Comparison of ENCODE assay signal across 31 cellular contexts in the genomic region with DNA sequence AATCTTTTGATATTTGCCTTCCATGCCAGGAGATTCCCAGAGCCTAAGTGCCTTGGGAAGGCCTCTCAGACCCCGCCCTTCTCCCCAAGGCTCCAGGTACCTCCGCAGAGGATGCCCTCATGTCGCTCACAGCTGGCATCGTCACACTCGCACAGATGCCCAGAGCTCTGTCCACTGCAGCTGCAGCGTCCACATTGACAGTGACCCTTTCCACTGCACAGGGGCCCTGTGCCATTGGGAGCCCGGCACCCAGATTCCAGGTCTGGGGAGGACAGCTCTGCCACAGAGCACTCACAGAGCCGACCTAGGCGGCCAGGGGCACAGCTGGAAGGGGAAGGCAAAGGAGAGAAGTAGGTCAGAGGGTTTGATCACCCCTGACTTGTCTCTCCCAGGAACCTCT. TPM values are rescaled to one million over a fixed set of nuclear protein-coding genes. Genes with fewer than 3 reads are reported as not detected.
DNase-seq lines count a peak whose midpoint lies in the region; ATAC-seq, FAIRE-seq and TF ChIP-seq lines count a peak whose summit lies in the region.
"Had no signal": no experiment of that assay in that cellular context is flagged by ENCODE, and none has a peak within 500 bp of the region (broad histone marks: within the 10 kb centered on the region; RNA-seq: fewer than 3 reads in every experiment).

No MANE protein-coding gene starts in this region.

- peaks cover 85% of the 10 kb centered on the region for H3K36me3 Mint-ChIP-seq in T-helper 2 cell treated with Interferon-gamma antibody and Interleukin-4, amounts not matched to agents 5 μg/mL and 100 μg/mL, for 36 hours (ENCODE audit: low read depth)
- H3K36me3 Mint-ChIP-seq in memory B cell = peaks cover 34% of the 10 kb centered on the region

- H3K4me3 ChIP-seq in HepG2 (replicated peaks in 1 of 3; ENCODE audit: insufficient read depth in 1 of 3, low read depth in 2 of 3, low read length in 3 of 3) (no peak overlapping the region), right lobe of liver (no peak overlapping the region), ovary (no peak overlapping the region)
- H3K4me3 ChIP-seq: dorsolateral prefrontal cortex, SJCRH30 had no signal

- H3K27me3 ChIP-seq in HepG2 (ENCODE audit: control insufficient read depth in 1 of 2, insufficient read depth in 2 of 2, low read length in 2 of 2) (no peaks in the 10 kb centered on the region), right lobe of liver (no peaks in the 10 kb centered on the region), ovary (no peaks in the 10 kb centered on the region)
- H3K27me3 ChIP-seq: SJCRH30 had no signal

- no peak for TF ChIP-seq RAD21 in HepG2 (CRISPR knock-in tag; IDR thresholded peaks at IDR 0.05)

- H3K9me3 ChIP-seq in HepG2 (ENCODE audit: low read length) (no peaks in the 10 kb centered on the region), right lobe of liver (no peaks in the 10 kb centered on the region), ovary (no peaks in the 10 kb centered on the region)
- H3K9me3 ChIP-seq: Caco-2, SJCRH30 had no signal

- intact Hi-C loops in HepG2 (cut with micrococcal nuclease; ENCODE audit: unreplicated experiment) (no loop called here), right lobe of liver (cut with DNase I) (loop anchor here (5.0 to 10.0 kb wide), 2 partner anchors 126 to 128 kb away; no protein-coding TSS in a partner anchor), ovary (cut with DNase I) (no loop called here)

- ATAC-seq in HepG2 = no peak
- ATAC-seq in right lobe of liver = no peak
- ATAC-seq in memory B cell (ENCODE audit: low read depth) = no peak
- no peak for ATAC-seq in HG02571 (IDR thresholded peaks at IDR 0.05; ENCODE audit: unreplicated experiment)
- ATAC-seq: Panc1 had no signal

- TF ChIP-seq EP300 in HepG2 (IDR thresholded peaks at IDR 0.05; ENCODE audit: low read depth in 2 of 2, low read length in 2 of 2) = no peak
- TF ChIP-seq EP300 in HepG2 (CRISPR knock-in tag; IDR thresholded peaks at IDR 0.05; ENCODE audit: borderline replicate concordance) = no peak
- TF ChIP-seq EP300 in ovary (IDR thresholded peaks at IDR 0.05) = no peak

- peaks cover 37% of the 10 kb centered on the region for H3K4me1 ChIP-seq in HepG2 (ENCODE audit: insufficient read depth, low read length)
- H3K4me1 ChIP-seq in right lobe of liver = peaks cover 0 to 17% (median 4%) of the 10 kb centered on the region in 4 donors
- peaks cover 9% of the 10 kb centered on the region for H3K4me1 ChIP-seq in ovary (ENCODE audit: insufficient read depth)
- H3K4me1 ChIP-seq: Caco-2, SJCRH30 had no signal

- CTCF ChIA-PET in HepG2 (lab: Yijun Ruan, JAX; ENCODE audit: low intra/inter-chr PET ratio, low total read pairs) = no interaction called here

- TF ChIP-seq CTCF in HepG2 (CRISPR knock-in tag; IDR thresholded peaks at IDR 0.05) (no peak), right lobe of liver (IDR thresholded peaks at IDR 0.05) (no peak), ovary (IDR thresholded peaks at IDR 0.05) (no peak)

- peaks cover 3% of the 10 kb centered on the region; the same call in 1 of the 2 replicates for H4K20me1 ChIP-seq in HepG2 (ENCODE audit: insufficient read depth, low read length)

- H3K9me3 Mint-ChIP-seq in T-helper 2 cell treated with Interferon-gamma antibody and Interleukin-4, amounts not matched to agents 5 μg/mL and 100 μg/mL, for 36 hours = no peaks in the 10 kb centered on the region
- no peaks in the 10 kb centered on the region for H3K9me3 Mint-ChIP-seq in memory B cell
- H3K9me3 Mint-ChIP-seq: type B pancreatic cell had no signal

- H2AFZ ChIP-seq in HepG2 (ENCODE audit: low read length) = no peak overlapping the region

- peak overlapping the region; percentile 69 for H3K27ac Mint-ChIP-seq in T-helper 2 cell treated with Interferon-gamma antibody and Interleukin-4, amounts not matched to agents 5 μg/mL and 100 μg/mL, for 36 hours
- peak overlapping the region; percentile 16 for H3K27ac Mint-ChIP-seq in memory B cell
- H3K27ac Mint-ChIP-seq: type B pancreatic cell had no signal

- no peak for FAIRE-seq in HepG2 (lab: Jason Lieb, UNC)
- FAIRE-seq: endothelial cell of umbilical vein, HTR-8/SVneo, keratinocyte had no signal

- no peak overlapping the region for H3K4me3 Mint-ChIP-seq in T-helper 2 cell treated with Interferon-gamma antibody and Interleukin-4, amounts not matched to agents 5 μg/mL and 100 μg/mL, for 36 hours
- no peak overlapping the region for H3K4me3 Mint-ChIP-seq in memory B cell
- H3K4me3 Mint-ChIP-seq: type B pancreatic cell had no signal

- H3K27ac ChIP-seq in HepG2 (ENCODE audit: extremely low read length, insufficient read depth, low read length) (no peak overlapping the region), right lobe of liver (no peak overlapping the region), ovary (no peak overlapping the region)
- H3K27ac ChIP-seq: SJCRH30 had no signal

- no TSS peak for BruUV-seq in HepG2 (replicated peaks; lab: Mats Ljungman, UMichigan)

- POLR2A ChIA-PET in HepG2 (lab: Yijun Ruan, JAX) = interaction anchor here (1.2 kb wide), 1 partner anchor 12 kb away, joined by 4 read pairs; a partner anchor contains a TSS

- DNase-seq in T-helper 2 cell treated with Interferon-gamma antibody and Interleukin-4, amounts not matched to agents 5 μg/mL and 100 μg/mL, for 36 hours (ENCODE audit: low spot score) = no peak
- DNase-seq in T-helper 2 cell (no peak), HepG2 (ENCODE audit: low spot score) (no peak), right lobe of liver (no peak), memory B cell (ENCODE audit: low spot score in 2 of 2) (no peak), COR-L47 (lab: John Stamatoyannopoulos, UW) (no peak), ovary (no peak)
- DNase-seq: 8988T; activated CD4-positive, alpha-beta T cell treated with anti-CD3 and anti-CD28 coated beads, Interleukin-2, amount 50 U/mL, for 1 hour; activated naive CD4-positive, alpha-beta T cell treated with anti-CD3 and anti-CD28 coated beads, Interleukin-2, amount 50 U/mL, for 16 hours; AML-193; Caco-2; central memory CD4-positive, alpha-beta T cell; DMS79; dorsolateral prefrontal cortex; GF-D8; glutamatergic neuron; GOT3; Kasumi-1; NCI-H1048; NCI-H1694 treated with DMSO at 0.1 percent for 48 hours; NCI-H2171; NCI-H526; SJCRH30 had no signal

- H3K4me1 Mint-ChIP-seq in T-helper 2 cell treated with Interferon-gamma antibody and Interleukin-4, amounts not matched to agents 5 μg/mL and 100 μg/mL, for 36 hours (ENCODE audit: low read depth) = peaks cover 16% of the 10 kb centered on the region
- H3K4me1 Mint-ChIP-seq in memory B cell = peaks cover 24% of the 10 kb centered on the region

- H3K36me3 ChIP-seq in HepG2 (replicated peaks in 1 of 2; ENCODE audit: control insufficient read depth in 1 of 2, insufficient read depth in 2 of 2, low read length in 2 of 2) = peaks cover 5 to 10% of the 10 kb centered on the region in 2 experiments
- H3K36me3 ChIP-seq in right lobe of liver = peaks cover 0 to 5% (median 0%) of the 10 kb centered on the region in 4 donors
- H3K36me3 ChIP-seq in ovary = no peaks in the 10 kb centered on the region
- H3K36me3 ChIP-seq: SJCRH30 had no signal

- in situ Hi-C loops in HepG2 (cut with HindIII; ENCODE audit: extremely low pct_ligation_motif_present, low pct_unique_long_range_greater_than_20kb) = loop anchor here (5.0 kb wide), 2 partner anchors 36 to 131 kb away; no protein-coding TSS in a partner anchor

- H3K79me2 ChIP-seq in HepG2 (ENCODE audit: insufficient read depth, low read length) = no peaks in the 10 kb centered on the region

- H3K9ac ChIP-seq in HepG2 (ENCODE audit: insufficient read depth, low read depth, low read length) = no peak overlapping the region

- 98% methylated on average over 9 of the region's 9 CpGs for WGBS in HepG2 (ENCODE audit: low lambda C conversion rate)
- WGBS in right lobe of liver (ENCODE audit: insufficient coverage, low coverage, low lambda C conversion rate, missing lambda C conversion rate) = 57% methylated on average over 3 of the region's 9 CpGs
- 80 to 90% (median 87%) methylated on average over 9 of the region's 9 CpGs for WGBS in ovary, 3 donors

- H3K4me2 ChIP-seq in HepG2 (ENCODE audit: low read depth, low read length) = no peak overlapping the region

- H3K27me3 Mint-ChIP-seq in T-helper 2 cell treated with Interferon-gamma antibody and Interleukin-4, amounts not matched to agents 5 μg/mL and 100 μg/mL, for 36 hours (ENCODE audit: low read depth) = no peaks in the 10 kb centered on the region
- H3K27me3 Mint-ChIP-seq in memory B cell = no peaks in the 10 kb centered on the region

- TF ChIP-seq POLR2A in HepG2 (IDR thresholded peaks at IDR 0.05; ENCODE audit: insufficient read depth in 1 of 2, low read depth in 2 of 2, low read length in 2 of 2) (no peak), right lobe of liver (IDR thresholded peaks at IDR 0.05) (no peak), ovary (IDR thresholded peaks at IDR 0.05) (no peak)

RNA-seq across cellular contexts. Expression of a gene that starts 12.3 kb away (rescaled TPM):
- 2.7 and 7.2 TPM in 2 replicates for total RNA-seq in HepG2 (2016; rRNA removed; fragmentation: Illumina TruSeq; extraction: Trizol)
- 3.9 and 6.0 TPM in 2 replicates for total RNA-seq in HepG2 (2016; cell fraction: cytosol; rRNA removed; fragmentation: Illumina TruSeq; extraction: Trizol; ENCODE audit: low read depth)
- total RNA-seq in HepG2 (2016; cell fraction: insoluble cytoplasmic fraction; rRNA removed; fragmentation: Illumina TruSeq; extraction: Trizol) = 1.3 and 7.7 TPM in 2 replicates
- 2.3 TPM in 2 replicates for total RNA-seq in HepG2 (2016; cell fraction: membrane; rRNA removed; fragmentation: Illumina TruSeq; extraction: Trizol)
- total RNA-seq in HepG2 (2016; cell fraction: nucleus; rRNA removed; fragmentation: Illumina TruSeq; extraction: Trizol) = 12.9 and 16.2 TPM in 2 replicates
- 23.5 and 25.2 TPM in 2 replicates for polyA plus RNA-seq in HepG2 (2011; rRNA removed)
- 4.3 and 5.6 TPM in 2 replicates for polyA plus RNA-seq in HepG2 (2011; cell fraction: cytosol; rRNA removed)
- 112 and 125 TPM in 2 replicates for polyA plus RNA-seq in HepG2 (2011; cell fraction: nucleus; rRNA removed)
- 10.0 and 10.8 TPM in 2 replicates for polyA plus RNA-seq in HepG2 (2012)
- polyA plus RNA-seq in HepG2 (2016; cell fraction: cytosol; fragmentation: Illumina TruSeq; extraction: Trizol; ENCODE audit: low read depth) = 0.41 and 0.44 TPM in 2 replicates
- 2.9 and 3.3 TPM in 2 replicates for polyA plus RNA-seq in HepG2 (2016; cell fraction: insoluble cytoplasmic fraction; fragmentation: Illumina TruSeq; extraction: Trizol; ENCODE audit: low read depth)
- polyA plus RNA-seq in HepG2 (2016; cell fraction: membrane; fragmentation: Illumina TruSeq; extraction: Trizol; ENCODE audit: low read depth) = 1.2 TPM in 2 replicates
- polyA plus RNA-seq in HepG2 (2016; cell fraction: nucleus; fragmentation: Illumina TruSeq; extraction: Trizol; ENCODE audit: insufficient read depth, low read depth) = 64.6 and 67.6 TPM in 2 replicates
- polyA minus RNA-seq in HepG2 (2011; rRNA and poly(A)+ RNA removed; ENCODE audit: low replicate concordance) = 12.1 and 29.8 TPM in 2 replicates
- polyA minus RNA-seq in HepG2 (2011; cell fraction: cytosol; rRNA and poly(A)+ RNA removed) = 1.8 and 1.9 TPM in 2 replicates
- 20.1 and 26.4 TPM in 2 replicates for polyA minus RNA-seq in HepG2 (2011; cell fraction: nucleus; rRNA and poly(A)+ RNA removed)
- total RNA-seq in right lobe of liver = 10 to 100 TPM; 20.6 to 54.2 (median 37.1) TPM
- total RNA-seq in ovary = 10 to 100 TPM; 24.4 to 36.0 (median 28.0) TPM
- polyA plus RNA-seq in ovary = 10 to 100 TPM; 19.8 to 29.5 TPM

RNA-seq across cellular contexts. Expression of a gene that starts 12.5 kb away (rescaled TPM):
- total RNA-seq in HepG2 (2016; rRNA removed; fragmentation: Illumina TruSeq; extraction: Trizol) (15.0 and 16.9 TPM in 2 replicates), right lobe of liver (10 to 100 TPM in 5 of 6 experiments, 1 to 10 TPM in 1; 5.5 to 24.4 (median 19.2) TPM), ovary (10 to 100 TPM in 6 of 7 donors, 1 to 10 TPM in 1; 9.7 to 56.9 (median 46.4) TPM)
- total RNA-seq in HepG2 (2016; cell fraction: cytosol; rRNA removed; fragmentation: Illumina TruSeq; extraction: Trizol; ENCODE audit: low read depth) = 2.4 and 4.8 TPM in 2 replicates
- 13.9 and 16.1 TPM in 2 replicates for total RNA-seq in HepG2 (2016; cell fraction: insoluble cytoplasmic fraction; rRNA removed; fragmentation: Illumina TruSeq; extraction: Trizol)
- 11.3 and 11.8 TPM in 2 replicates for total RNA-seq in HepG2 (2016; cell fraction: membrane; rRNA removed; fragmentation: Illumina TruSeq; extraction: Trizol)
- total RNA-seq in HepG2 (2016; cell fraction: nucleus; rRNA removed; fragmentation: Illumina TruSeq; extraction: Trizol) = 20.9 and 23.7 TPM in 2 replicates
- polyA plus RNA-seq in HepG2 (2011; rRNA removed) (19.0 and 22.0 TPM in 2 replicates), ovary (10 to 100 TPM; 14.6 to 23.6 TPM)
- polyA plus RNA-seq in HepG2 (2011; cell fraction: cytosol; rRNA removed) = 7.2 and 8.9 TPM in 2 replicates
- 49.3 and 50.2 TPM in 2 replicates for polyA plus RNA-seq in HepG2 (2011; cell fraction: nucleus; rRNA removed)
- polyA plus RNA-seq in HepG2 (2012) = 15.4 and 16.5 TPM in 2 replicates
- 1.4 and 2.0 TPM in 2 replicates for polyA plus RNA-seq in HepG2 (2016; cell fraction: cytosol; fragmentation: Illumina TruSeq; extraction: Trizol; ENCODE audit: low read depth)
- polyA plus RNA-seq in HepG2 (2016; cell fraction: insoluble cytoplasmic fraction; fragmentation: Illumina TruSeq; extraction: Trizol; ENCODE audit: low read depth) = 11.3 and 12.0 TPM in 2 replicates
- 4.1 and 5.8 TPM in 2 replicates for polyA plus RNA-seq in HepG2 (2016; cell fraction: membrane; fragmentation: Illumina TruSeq; extraction: Trizol; ENCODE audit: low read depth)
- 21.2 and 25.1 TPM in 2 replicates for polyA plus RNA-seq in HepG2 (2016; cell fraction: nucleus; fragmentation: Illumina TruSeq; extraction: Trizol; ENCODE audit: insufficient read depth, low read depth)
- 41.0 and 77.8 TPM in 2 replicates for polyA minus RNA-seq in HepG2 (2011; rRNA and poly(A)+ RNA removed; ENCODE audit: low replicate concordance)
- polyA minus RNA-seq in HepG2 (2011; cell fraction: cytosol; rRNA and poly(A)+ RNA removed) = 8.4 and 10.6 TPM in 2 replicates
- 91.4 and 93.6 TPM in 2 replicates for polyA minus RNA-seq in HepG2 (2011; cell fraction: nucleus; rRNA and poly(A)+ RNA removed)

RNA-seq across cellular contexts. Expression of a gene that starts 14.0 kb away (rescaled TPM):
- total RNA-seq in HepG2 (2016; rRNA removed; fragmentation: Illumina TruSeq; extraction: Trizol) (0.13 and 0.18 TPM in 2 replicates), right lobe of liver (1 to 10 TPM; 2.9 to 8.0 (median 3.9) TPM), ovary (1 to 10 TPM in 6 of 7 donors, under 1 TPM in 1; 0.96 to 2.9 (median 1.7) TPM)
- not detected in 2 replicates for total RNA-seq in HepG2 (2016; cell fraction: cytosol; rRNA removed; fragmentation: Illumina TruSeq; extraction: Trizol; ENCODE audit: low read depth)
- total RNA-seq in HepG2 (2016; cell fraction: insoluble cytoplasmic fraction; rRNA removed; fragmentation: Illumina TruSeq; extraction: Trizol) = 0.32 TPM in 1 of 2 replicates, not detected in the other
- total RNA-seq in HepG2 (2016; cell fraction: membrane; rRNA removed; fragmentation: Illumina TruSeq; extraction: Trizol) = not detected in 2 replicates
- total RNA-seq in HepG2 (2016; cell fraction: nucleus; rRNA removed; fragmentation: Illumina TruSeq; extraction: Trizol) = not detected in 2 replicates
- polyA plus RNA-seq in HepG2 (2011; rRNA removed) (0.14 and 0.16 TPM in 2 replicates), ovary (1 to 10 TPM in 1 of 2 donors, under 1 TPM in 1; 0.45 to 3.1 TPM)
- polyA plus RNA-seq in HepG2 (2011; cell fraction: cytosol; rRNA removed) = 0.09 and 0.13 TPM in 2 replicates
- polyA plus RNA-seq in HepG2 (2011; cell fraction: nucleus; rRNA removed) = 0.39 and 0.40 TPM in 2 replicates
- polyA plus RNA-seq in HepG2 (2012) = 0.20 and 0.30 TPM in 2 replicates
- polyA plus RNA-seq in HepG2 (2016; cell fraction: cytosol; fragmentation: Illumina TruSeq; extraction: Trizol; ENCODE audit: low read depth) = not detected in 2 replicates
- 0.33 TPM in 1 of 2 replicates, not detected in the other for polyA plus RNA-seq in HepG2 (2016; cell fraction: insoluble cytoplasmic fraction; fragmentation: Illumina TruSeq; extraction: Trizol; ENCODE audit: low read depth)
- not detected in 2 replicates for polyA plus RNA-seq in HepG2 (2016; cell fraction: membrane; fragmentation: Illumina TruSeq; extraction: Trizol; ENCODE audit: low read depth)
- polyA plus RNA-seq in HepG2 (2016; cell fraction: nucleus; fragmentation: Illumina TruSeq; extraction: Trizol; ENCODE audit: insufficient read depth, low read depth) = 0.20 TPM in 1 of 2 replicates, not detected in the other
- 0.40 and 2.6 TPM in 2 replicates for polyA minus RNA-seq in HepG2 (2011; rRNA and poly(A)+ RNA removed; ENCODE audit: low replicate concordance)
- polyA minus RNA-seq in HepG2 (2011; cell fraction: cytosol; rRNA and poly(A)+ RNA removed) = not detected in 2 replicates
- polyA minus RNA-seq in HepG2 (2011; cell fraction: nucleus; rRNA and poly(A)+ RNA removed) = not detected in 2 replicates
- total RNA-seq: endothelial cell of umbilical vein, pulmonary artery endothelial cell, SJCRH30 had no signal

RNA-seq across cellular contexts. Expression of a gene that starts 39.0 kb away (rescaled TPM):
- total RNA-seq in HepG2 (2016; rRNA removed; fragmentation: Illumina TruSeq; extraction: Trizol) (0.77 and 0.91 TPM in 2 replicates), right lobe of liver (1 to 10 TPM; 1.9 to 2.4 (median 2.1) TPM), ovary (10 to 100 TPM in 6 of 7 donors, 1 to 10 TPM in 1; 8.7 to 37.0 (median 31.7) TPM)
- total RNA-seq in HepG2 (2016; cell fraction: cytosol; rRNA removed; fragmentation: Illumina TruSeq; extraction: Trizol; ENCODE audit: low read depth) = 0.18 and 0.91 TPM in 2 replicates
- total RNA-seq in HepG2 (2016; cell fraction: insoluble cytoplasmic fraction; rRNA removed; fragmentation: Illumina TruSeq; extraction: Trizol) = 0.49 and 1.3 TPM in 2 replicates
- total RNA-seq in HepG2 (2016; cell fraction: membrane; rRNA removed; fragmentation: Illumina TruSeq; extraction: Trizol) = 0.90 and 1.1 TPM in 2 replicates
- 0.72 and 1.5 TPM in 2 replicates for total RNA-seq in HepG2 (2016; cell fraction: nucleus; rRNA removed; fragmentation: Illumina TruSeq; extraction: Trizol)
- polyA plus RNA-seq in HepG2 (2011; rRNA removed) (1.5 and 1.6 TPM in 2 replicates), ovary (10 to 100 TPM; 18.8 to 22.0 TPM)
- 0.87 and 1.9 TPM in 2 replicates for polyA plus RNA-seq in HepG2 (2011; cell fraction: cytosol; rRNA removed)
- 3.2 and 4.1 TPM in 2 replicates for polyA plus RNA-seq in HepG2 (2011; cell fraction: nucleus; rRNA removed)
- polyA plus RNA-seq in HepG2 (2012) = 0.89 and 0.92 TPM in 2 replicates
- 0.21 and 0.27 TPM in 2 replicates for polyA plus RNA-seq in HepG2 (2016; cell fraction: cytosol; fragmentation: Illumina TruSeq; extraction: Trizol; ENCODE audit: low read depth)
- 1.0 and 1.1 TPM in 2 replicates for polyA plus RNA-seq in HepG2 (2016; cell fraction: insoluble cytoplasmic fraction; fragmentation: Illumina TruSeq; extraction: Trizol; ENCODE audit: low read depth)
- polyA plus RNA-seq in HepG2 (2016; cell fraction: membrane; fragmentation: Illumina TruSeq; extraction: Trizol; ENCODE audit: low read depth) = 0.57 and 0.81 TPM in 2 replicates
- 2.2 and 2.3 TPM in 2 replicates for polyA plus RNA-seq in HepG2 (2016; cell fraction: nucleus; fragmentation: Illumina TruSeq; extraction: Trizol; ENCODE audit: insufficient read depth, low read depth)
- polyA minus RNA-seq in HepG2 (2011; rRNA and poly(A)+ RNA removed; ENCODE audit: low replicate concordance) = 4.0 and 33.4 TPM in 2 replicates
- polyA minus RNA-seq in HepG2 (2011; cell fraction: cytosol; rRNA and poly(A)+ RNA removed) = 0.99 and 1.1 TPM in 2 replicates
- polyA minus RNA-seq in HepG2 (2011; cell fraction: nucleus; rRNA and poly(A)+ RNA removed) = 0.25 and 1.7 TPM in 2 replicates

Comparison
In these comparisons a context has a peak if more than half of its experiments do, and no peak if none do; other contexts are left out.
1. intact Hi-C loops: an anchor here in right lobe of liver (5.0 to 10.0 kb wide); none called in HepG2 and ovary.